In the genomic region with DNA sequence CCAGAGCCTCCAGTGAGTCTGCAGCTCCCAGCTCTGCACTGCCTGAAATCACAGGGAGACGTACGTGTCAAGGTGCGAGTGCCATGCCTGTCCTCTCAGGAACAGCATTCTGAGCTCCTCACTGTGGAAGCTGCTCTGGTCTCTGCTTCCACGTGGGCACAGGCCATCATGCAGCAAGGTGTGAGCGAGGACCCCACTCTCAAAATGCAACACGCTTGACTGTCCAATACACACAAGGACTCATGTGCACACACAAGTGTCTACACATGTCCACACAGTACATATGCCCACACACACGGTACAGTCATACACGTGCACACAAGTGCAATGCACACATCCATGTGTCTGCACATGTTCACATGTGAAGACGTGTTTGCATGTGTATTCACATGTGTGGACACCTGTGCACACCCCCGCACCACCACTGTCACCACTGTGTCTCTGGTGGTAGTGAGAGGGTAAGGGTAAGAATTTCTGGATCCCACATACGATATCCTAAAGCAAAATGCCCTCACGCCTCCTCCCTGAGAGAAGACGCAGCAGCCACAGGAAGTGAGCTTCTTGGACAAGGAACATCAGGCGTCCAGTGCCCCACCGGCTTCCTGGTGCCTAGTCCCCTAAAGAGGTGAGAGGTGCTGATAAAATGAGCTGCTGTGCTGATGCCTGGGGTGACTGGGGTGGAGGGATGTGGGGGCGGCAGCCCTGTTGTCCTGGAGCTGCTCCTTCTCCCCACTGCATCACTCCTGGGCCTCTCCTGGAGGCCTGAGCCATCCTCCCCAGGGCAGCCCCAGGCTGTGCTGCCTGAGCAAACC, we compare ENCODE assay signal across 1 cellular context.
TF ChIP-seq lines count a peak whose summit lies in the region.

No MANE protein-coding gene starts in this region.

TF ChIP-seq in GM23338, 12 proteins besides CTCF, POLR2A, EP300 and RAD21 (continued from another document):
- TF ChIP-seq EZH2 (IDR thresholded peaks at IDR 0.05; ENCODE audit: low read depth, unreplicated experiment) (no peak), NANOG (IDR thresholded peaks at IDR 0.05; ENCODE audit: borderline replicate concordance) (no peak)
